1 cellular context compared by ENCODE assay signal in genomic region chr9:109317311-109317978, GRCh38.
TF ChIP-seq lines count a peak whose summit lies in the region.

No MANE protein-coding gene starts in this region.

TF ChIP-seq in H1, 55 proteins besides CTCF, POLR2A, EP300 and RAD21:
- TF ChIP-seq HDAC6 (IDR thresholded peaks at IDR 0.05; ENCODE audit: low read depth, low read length) (no peak), SIRT6 (IDR thresholded peaks at IDR 0.05; ENCODE audit: low read length) (no peak), SIN3A (conservative IDR thresholded peaks at IDR 0.05 in 1 of 2, IDR thresholded peaks at IDR 0.05 in 1 of 2; ENCODE audit: low read depth in 1 of 2, low read length in 2 of 2) (peak in 1 of 2 experiments; percentile 11; a peak in 1 of 4 replicates), NRF1 (IDR thresholded peaks at IDR 0.05; ENCODE audit: low read depth, low read length) (no peak)
TF ChIP-seq in H1: peak in this region for 1.
